9 cellular contexts compared by ENCODE assay signal in genomic region chr6:30769088-30769852, GRCh38. TPM values are rescaled to one million over a fixed set of nuclear protein-coding genes. Genes with fewer than 3 reads are reported as not detected.
DNase-seq lines count a peak whose midpoint lies in the region; ATAC-seq and TF ChIP-seq lines count a peak whose summit lies in the region.
"Had no signal": no experiment of that assay in that cellular context is flagged by ENCODE, and none has a peak within 500 bp of the region (broad histone marks: within the 10 kb centered on the region; RNA-seq: fewer than 3 reads in every experiment).

No MANE protein-coding gene starts in this region.

- H3K4me2 ChIP-seq in PC-9: peak overlapping the region; percentile 73
- no peak overlapping the region for H3K4me2 ChIP-seq in parathyroid adenoma (ENCODE audit: low read length)
- H3K4me2 ChIP-seq: KMS-11 had no signal

- H2AFZ ChIP-seq in PC-9 (no peak overlapping the region), parathyroid adenoma (peak overlapping the region; percentile 97)

- H4K20me1 ChIP-seq in PC-9 (ENCODE audit: insufficient read depth): no peaks in the 10 kb centered on the region

- no peaks in the 10 kb centered on the region for H3K36me3 ChIP-seq in PC-9 (ENCODE audit: low read depth)
- no peaks in the 10 kb centered on the region for H3K36me3 ChIP-seq in parathyroid adenoma (ENCODE audit: control insufficient read depth, insufficient read depth, low read length)
- no peaks in the 10 kb centered on the region for H3K36me3 ChIP-seq in upper lobe of left lung

- no peaks in the 10 kb centered on the region for H3K79me2 ChIP-seq in PC-9 (ENCODE audit: low read depth)
- no peaks in the 10 kb centered on the region for H3K79me2 ChIP-seq in parathyroid adenoma

- peak; percentile 99 for DNase-seq in Daoy (ENCODE audit: low read depth)
- peak; percentile 92 for DNase-seq in PC-9
- peak; percentile 54 to 55 for DNase-seq in activated T-helper 1 cell treated with anti-CD3 and anti-CD28 coated beads, Interleukin-2, amount 50 U/mL, for 16 hours (ENCODE audit: low read depth in 1 of 2, low spot score in 1 of 2)
- peak; percentile 75 for DNase-seq in fibroblast of the conjunctiva (ENCODE audit: low read depth)
- peak in 1 of 2 donors; percentile 63 for DNase-seq in upper lobe of left lung
- DNase-seq in G401 (ENCODE audit: low spot score): no peak

- no peaks in the 10 kb centered on the region for H3K27me3 ChIP-seq in PC-9 (ENCODE audit: insufficient read depth, low read depth)
- no peaks in the 10 kb centered on the region for H3K27me3 ChIP-seq in parathyroid adenoma (ENCODE audit: control insufficient read depth, insufficient read depth, low read length)
- H3K27me3 ChIP-seq in upper lobe of left lung: no peaks in the 10 kb centered on the region

- WGBS in upper lobe of left lung, 2 donors: 33 to 40% methylated on average over 11 to 16 of the region's 16 CpGs

- peaks cover 50% of the 10 kb centered on the region for H3F3A ChIP-seq in PC-9 (ENCODE audit: insufficient read depth, low read depth)

- H3K9me3 ChIP-seq in PC-9 (ENCODE audit: insufficient read depth, low read depth): no peaks in the 10 kb centered on the region
- no peaks in the 10 kb centered on the region for H3K9me3 ChIP-seq in parathyroid adenoma (ENCODE audit: control insufficient read depth, low read length)
- no peaks in the 10 kb centered on the region for H3K9me3 ChIP-seq in upper lobe of left lung

- TF ChIP-seq POLR2A in upper lobe of left lung (IDR thresholded peaks at IDR 0.05): no peak

- H3K27ac ChIP-seq in PC-9: peak overlapping the region; percentile 94
- H3K27ac ChIP-seq in parathyroid adenoma: peak overlapping the region; percentile 57
- H3K27ac ChIP-seq in upper lobe of left lung: peak overlapping the region; percentile 8 to 44 (median 26)
- H3K27ac ChIP-seq: KMS-11 had no signal

- H3K4me1 ChIP-seq in PC-9 (replicated peaks; ENCODE audit: insufficient read depth): peaks cover 56% of the 10 kb centered on the region
- H3K4me1 ChIP-seq in parathyroid adenoma: peaks cover 14% of the 10 kb centered on the region
- peaks cover 15 to 24% (median 20%) of the 10 kb centered on the region in 4 donors for H3K4me1 ChIP-seq in upper lobe of left lung

- in situ Hi-C loops in G401 (cut with HindIII; ENCODE audit: low sequenced_read_pairs): no loop called here

- CTCF ChIA-PET in PC-9 (lab: Charles Lee): interaction anchor here (0.5 to 2.3 kb wide), 4 partner anchors 17 to 273 kb away, joined by 3 to 12 read pairs (median 4); no protein-coding TSS in a partner anchor

- no peak for TF ChIP-seq EP300 in upper lobe of left lung (IDR thresholded peaks at IDR 0.05)

- intact Hi-C loops in PC-9 (cut with micrococcal nuclease; ENCODE audit: unreplicated experiment): loop anchor here (1.0 to 2.0 kb wide), 2 partner anchors 14 to 17 kb away; no protein-coding TSS in a partner anchor

- TSS peak; percentile 92 for BruUV-seq in PC-9 (replicated peaks; lab: Mats Ljungman, UMichigan)

- POLR2A ChIA-PET in PC-9 (lab: Charles Lee; ENCODE audit: unreplicated experiment): interaction anchor here (0.6 to 1.9 kb wide), 6 partner anchors 12 to 164 kb away, joined by 3 to 14 read pairs (median 4); no protein-coding TSS in a partner anchor

- TF ChIP-seq CTCF in PC-9 (conservative IDR thresholded peaks at IDR 0.05) (no peak), parathyroid adenoma (IDR thresholded peaks at IDR 0.05) (no peak), upper lobe of left lung (IDR thresholded peaks at IDR 0.05) (no peak)

- ATAC-seq in upper lobe of left lung (ENCODE audit: low FRiP score in 2 of 2) (peak in 1 of 2 donors; percentile 95), GM18519 (IDR thresholded peaks at IDR 0.05; ENCODE audit: low FRiP score, unreplicated experiment) (no peak)

- no peak overlapping the region for H3K9ac ChIP-seq in parathyroid adenoma
- H3K9ac ChIP-seq: KMS-11 had no signal

- peak overlapping the region; percentile 41; the same call in 1 of the 2 replicates for H3K4me3 ChIP-seq in PC-9
- no peak overlapping the region for H3K4me3 ChIP-seq in parathyroid adenoma (ENCODE audit: low read depth, low read length)
- H3K4me3 ChIP-seq in upper lobe of left lung: no peak overlapping the region

- H3K9me2 ChIP-seq in PC-9 (ENCODE audit: insufficient read depth): no peaks in the 10 kb centered on the region

RNA-seq across cellular contexts. Expression of gene IER3, which starts 24.9 kb away (rescaled TPM):
- total RNA-seq in Daoy (2014; rRNA removed; shearing (Covaris generic)): 344 and 350 TPM in 2 replicates
- total RNA-seq in PC-9 (2021) (107 and 117 TPM in 2 replicates), upper lobe of left lung (10 to 100 TPM in 4 of 6 donors, 1 to 10 TPM in 2; 4.2 to 61.1 (median 19.8) TPM)
- 257 and 297 TPM in 2 replicates for total RNA-seq in G401 (2014; rRNA removed; shearing (Covaris generic))

RNA-seq across cellular contexts. Expression of gene FLOT1, which starts 26.8 kb away (rescaled TPM):
- total RNA-seq in Daoy (2014; rRNA removed; shearing (Covaris generic)): 370 and 430 TPM in 2 replicates
- total RNA-seq in PC-9 (2021): 225 and 234 TPM in 2 replicates
- 100 to 1,000 TPM; 133 to 212 (median 143) TPM for total RNA-seq in upper lobe of left lung
- 170 and 172 TPM in 2 replicates for total RNA-seq in G401 (2014; rRNA removed; shearing (Covaris generic))

RNA-seq across cellular contexts. Expression of gene TUBB, which starts 49.1 kb away (rescaled TPM):
- total RNA-seq in Daoy (2014; rRNA removed; shearing (Covaris generic)): 1,353 and 1,355 TPM in 2 replicates
- total RNA-seq in PC-9 (2021) (697 and 901 TPM in 2 replicates), upper lobe of left lung (100 to 1,000 TPM in 4 of 6 donors, 10 to 100 TPM in 2; 71.2 to 347 (median 149) TPM)
- total RNA-seq in G401 (2014; rRNA removed; shearing (Covaris generic)): 456 and 575 TPM in 2 replicates

RNA-seq across cellular contexts. Expression of gene MDC1, which starts 52.2 kb away (rescaled TPM):
- 12.6 and 21.9 TPM in 2 replicates for total RNA-seq in Daoy (2014; rRNA removed; shearing (Covaris generic))
- total RNA-seq in PC-9 (2021) (72.9 and 81.6 TPM in 2 replicates), upper lobe of left lung (10 to 100 TPM; 13.5 to 33.5 (median 24.2) TPM)
- 2.5 and 14.3 TPM in 2 replicates for total RNA-seq in G401 (2014; rRNA removed; shearing (Covaris generic))

Comparison
In these comparisons a context has a peak if more than half of its experiments do, and no peak if none do; other contexts are left out.
1. H3K27ac ChIP-seq: peak in every context shown above with its lines; median percentile 94 in PC-9; 57 in parathyroid adenoma; 26 in upper lobe of left lung.